ENCODE assay signal across 24 cellular contexts in the genomic region with DNA sequence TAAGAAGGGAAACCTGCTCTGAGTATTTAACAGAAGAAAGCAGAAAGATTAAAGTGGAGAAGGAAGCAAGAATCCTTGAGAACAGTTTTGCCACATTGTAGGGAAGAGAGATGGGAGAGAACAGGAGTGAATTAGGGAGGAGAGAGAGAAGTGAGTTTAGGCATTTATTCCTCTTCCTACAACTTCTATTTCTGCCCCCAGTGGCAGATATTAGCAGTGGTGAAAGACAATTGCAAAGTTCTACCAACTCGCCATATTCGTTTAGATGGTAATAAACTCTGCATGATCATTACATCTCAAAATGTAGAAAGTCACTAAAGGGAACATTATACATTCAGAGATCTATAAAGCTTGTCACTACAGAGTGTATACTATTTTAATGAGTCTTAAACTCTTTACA.
DNase-seq lines count a peak whose midpoint lies in the region; ATAC-seq, FAIRE-seq and TF ChIP-seq lines count a peak whose summit lies in the region.
"Had no signal": no experiment of that assay in that cellular context is flagged by ENCODE, and none has a peak within 500 bp of the region (broad histone marks: within the 10 kb centered on the region; RNA-seq: fewer than 3 reads in every experiment).

No MANE protein-coding gene starts in this region.

- H3K27ac ChIP-seq in DOHH2 (ENCODE audit: low read depth, low read length) (no peak overlapping the region), OCI-LY1 (ENCODE audit: low read depth, low read length, poor library complexity, severe bottlenecking) (no peak overlapping the region), endodermal cell (ENCODE audit: low read depth, low read length) (no peak overlapping the region), osteoblast (ENCODE audit: low read depth, low read length) (no peak overlapping the region), pancreas (no peak overlapping the region), gastroesophageal sphincter (no peak overlapping the region)
- H3K27ac ChIP-seq: BLaER1, psoas muscle, upper lobe of left lung had no signal

- no peaks in the 10 kb centered on the region for H3K27me3 ChIP-seq in DOHH2 (ENCODE audit: control insufficient read depth, low read length)
- no peaks in the 10 kb centered on the region for H3K27me3 ChIP-seq in OCI-LY1 (ENCODE audit: insufficient read depth, low read length)
- no peaks in the 10 kb centered on the region for H3K27me3 ChIP-seq in endodermal cell (ENCODE audit: control insufficient read depth, insufficient read depth, low read length, poor library complexity, severe bottlenecking)
- H3K27me3 ChIP-seq in osteoblast (ENCODE audit: insufficient read depth, low read length): no peaks in the 10 kb centered on the region
- no peaks in the 10 kb centered on the region for H3K27me3 ChIP-seq in pancreas
- no peaks in the 10 kb centered on the region for H3K27me3 ChIP-seq in gastroesophageal sphincter
- H3K27me3 ChIP-seq: BLaER1, upper lobe of left lung had no signal

- no peak for FAIRE-seq in pancreas (lab: Jason Lieb, UNC)
- FAIRE-seq: small intestine had no signal

- TF ChIP-seq POLR2A in gastroesophageal sphincter (IDR thresholded peaks at IDR 0.05) (no peak), GM18505 (IDR thresholded peaks at IDR 0.05; ENCODE audit: borderline replicate concordance, extremely low read depth, insufficient read depth, insufficient read length) (no peak)

- DNase-seq in endodermal cell (no peak), osteoblast (ENCODE audit: insufficient read length, low spot score, missing footprints) (no peak), pancreas (no peak)
- DNase-seq: activated CD4-positive, alpha-beta T cell treated with anti-CD3 and anti-CD28 coated beads, Interleukin-2, amount 10 ng/mL, durations not matched to agents 24 days and 14 days; caudate nucleus; hippocampal formation; MV-4-11; natural killer cell; NCI-H2029; psoas muscle; SHP77; small intestine; stimulated activated CD4-positive, alpha-beta T cell treated with anti-CD3 and anti-CD28 coated beads, Interleukin-4, amount 100 ng/mL, for 1 hour; stimulated activated naive CD8-positive, alpha-beta T cell treated with anti-CD3 and anti-CD28 coated beads, Interleukin-15, amount 100 ng/mL, for 72 hours; T-cell; upper lobe of left lung had no signal

- no peaks in the 10 kb centered on the region for H4K20me1 ChIP-seq in DOHH2 (ENCODE audit: control insufficient read depth, insufficient read depth, low read depth, low read length)
- no peaks in the 10 kb centered on the region for H4K20me1 ChIP-seq in OCI-LY1 (ENCODE audit: insufficient read depth, low read length)
- no peaks in the 10 kb centered on the region for H4K20me1 ChIP-seq in osteoblast (ENCODE audit: insufficient read depth, low read length)
- H4K20me1 ChIP-seq: BLaER1 had no signal

- no peak overlapping the region for H3K9ac ChIP-seq in OCI-LY1 (ENCODE audit: low read length)
- H3K9ac ChIP-seq in endodermal cell (ENCODE audit: extremely low read depth, low read length, poor library complexity, severe bottlenecking): no peak overlapping the region
- H3K9ac ChIP-seq: BLaER1 had no signal

- no peaks in the 10 kb centered on the region for H3K4me1 Mint-ChIP-seq in endodermal cell
- H3K4me1 Mint-ChIP-seq: natural killer cell; stimulated activated naive CD8-positive, alpha-beta T cell treated with anti-CD3 and anti-CD28 coated beads, Interleukin-15, amount 100 ng/mL, for 72 hours; T-cell had no signal

- no peak overlapping the region for H3K27ac Mint-ChIP-seq in endodermal cell
- H3K27ac Mint-ChIP-seq: activated CD4-positive, alpha-beta T cell treated with anti-CD3 and anti-CD28 coated beads, Interleukin-2, amount 10 ng/mL, durations not matched to agents 24 days and 14 days; activated T-helper 2 cell treated with anti-CD3 and anti-CD28 coated beads, Interferon-gamma antibody, Interleukin-2, Interleukin-4, amounts not matched to agents 10 μg/mL and 5 μg/mL and 100 μg/mL, durations not matched to agents 14 hours and 24 hours and 36 hours; memory B cell; natural killer cell; stimulated activated naive CD8-positive, alpha-beta T cell treated with anti-CD3 and anti-CD28 coated beads, Interleukin-15, amount 100 ng/mL, for 72 hours; T-cell had no signal

- H3K9me3 Mint-ChIP-seq in endodermal cell: no peaks in the 10 kb centered on the region
- H3K9me3 Mint-ChIP-seq: activated CD4-positive, alpha-beta T cell treated with anti-CD3 and anti-CD28 coated beads, Interleukin-2, amount 10 ng/mL, durations not matched to agents 24 days and 14 days; activated T-helper 2 cell treated with anti-CD3 and anti-CD28 coated beads, Interferon-gamma antibody, Interleukin-2, Interleukin-4, amounts not matched to agents 10 μg/mL and 5 μg/mL and 100 μg/mL, durations not matched to agents 14 hours and 24 hours and 36 hours had no signal

- H2AFZ ChIP-seq in OCI-LY1 (ENCODE audit: low read length): no peak overlapping the region
- no peak overlapping the region for H2AFZ ChIP-seq in osteoblast (ENCODE audit: low read length)

- WGBS in endodermal cell (ENCODE audit: insufficient coverage in 1 of 2, insufficient read length in 1 of 2), 2 experiments: 80 to 97% methylated on average over 1 to 2 of the region's 2 CpGs
- 92% methylated on average over 2 of the region's 2 CpGs for WGBS in pancreas, 2 donors
- WGBS in gastroesophageal sphincter (ENCODE audit: low coverage in 1 of 2), 2 donors: 86 to 90% methylated on average over 2 of the region's 2 CpGs

- H3K4me3 Mint-ChIP-seq in endodermal cell: no peak overlapping the region
- H3K4me3 Mint-ChIP-seq: activated CD4-positive, alpha-beta T cell treated with anti-CD3 and anti-CD28 coated beads, Interleukin-2, amount 10 ng/mL, durations not matched to agents 24 days and 14 days; memory B cell; natural killer cell; stimulated activated naive CD8-positive, alpha-beta T cell treated with anti-CD3 and anti-CD28 coated beads, Interleukin-15, amount 100 ng/mL, for 72 hours; T-cell had no signal

- H3K36me3 ChIP-seq in DOHH2 (ENCODE audit: control insufficient read depth, low read length) (no peaks in the 10 kb centered on the region), OCI-LY1 (ENCODE audit: insufficient read depth, low read length) (no peaks in the 10 kb centered on the region), endodermal cell (ENCODE audit: control insufficient read depth, insufficient read depth, low read length) (no peaks in the 10 kb centered on the region), osteoblast (ENCODE audit: insufficient read depth, low read length) (no peaks in the 10 kb centered on the region), pancreas (no peaks in the 10 kb centered on the region), gastroesophageal sphincter (no peaks in the 10 kb centered on the region)
- H3K36me3 ChIP-seq: BLaER1, upper lobe of left lung had no signal

- H3K4me3 ChIP-seq in DOHH2 (ENCODE audit: low read length): no peak overlapping the region
- H3K4me3 ChIP-seq in OCI-LY1 (ENCODE audit: low read depth, low read length, poor library complexity, severe bottlenecking): no peak overlapping the region
- no peak overlapping the region for H3K4me3 ChIP-seq in endodermal cell (ENCODE audit: low read length)
- H3K4me3 ChIP-seq in osteoblast (ENCODE audit: insufficient read depth, low read length): no peak overlapping the region
- no peak overlapping the region for H3K4me3 ChIP-seq in pancreas
- H3K4me3 ChIP-seq in gastroesophageal sphincter: no peak overlapping the region
- H3K4me3 ChIP-seq: BLaER1, psoas muscle, upper lobe of left lung had no signal

- intact Hi-C loops in pancreas (cut with DNase I): no loop called here

- H3K4me2 ChIP-seq in DOHH2 (ENCODE audit: low read length) (no peak overlapping the region), OCI-LY1 (ENCODE audit: low read length) (no peak overlapping the region), osteoblast (ENCODE audit: insufficient read depth, low read length) (no peak overlapping the region)
- H3K4me2 ChIP-seq: BLaER1 had no signal

- no peak for TF ChIP-seq EP300 in gastroesophageal sphincter (IDR thresholded peaks at IDR 0.05)

- no peaks in the 10 kb centered on the region for H3K36me3 Mint-ChIP-seq in endodermal cell (ENCODE audit: low read depth)
- H3K36me3 Mint-ChIP-seq: memory B cell, natural killer cell, T-cell had no signal

- peaks cover 2% of the 10 kb centered on the region for H3K27me3 Mint-ChIP-seq in endodermal cell (ENCODE audit: insufficient read depth)
- H3K27me3 Mint-ChIP-seq: activated CD4-positive, alpha-beta T cell treated with anti-CD3 and anti-CD28 coated beads, Interleukin-2, amount 10 ng/mL, durations not matched to agents 24 days and 14 days; memory B cell; stimulated activated naive CD8-positive, alpha-beta T cell treated with anti-CD3 and anti-CD28 coated beads, Interleukin-15, amount 100 ng/mL, for 72 hours; T-cell had no signal

- ATAC-seq in pancreas: no peak
- ATAC-seq in gastroesophageal sphincter: no peak
- ATAC-seq in GM18505 (IDR thresholded peaks at IDR 0.05; ENCODE audit: unreplicated experiment): no peak
- no peak for ATAC-seq in GM19324 (IDR thresholded peaks at IDR 0.05; ENCODE audit: low FRiP score, unreplicated experiment)
- ATAC-seq: natural killer cell; psoas muscle; stimulated activated naive CD8-positive, alpha-beta T cell treated with anti-CD3 and anti-CD28 coated beads, Interleukin-15, amount 100 ng/mL, for 72 hours; T-cell had no signal

- H3K9me2 ChIP-seq in DOHH2 (replicated peaks; ENCODE audit: control insufficient read depth, low read length) (no peaks in the 10 kb centered on the region), OCI-LY1 (ENCODE audit: low read depth, low read length) (no peaks in the 10 kb centered on the region)

- H3K9me3 ChIP-seq in DOHH2 (ENCODE audit: control insufficient read depth, insufficient read depth, low read length) (no peaks in the 10 kb centered on the region), OCI-LY1 (ENCODE audit: low read length) (no peaks in the 10 kb centered on the region), endodermal cell (ENCODE audit: control insufficient read depth, low read length) (no peaks in the 10 kb centered on the region), osteoblast (ENCODE audit: low read depth, low read length) (no peaks in the 10 kb centered on the region), pancreas (no peaks in the 10 kb centered on the region), gastroesophageal sphincter (no peaks in the 10 kb centered on the region)
- H3K9me3 ChIP-seq: BLaER1, psoas muscle, upper lobe of left lung had no signal

- TF ChIP-seq CTCF in DOHH2 (IDR thresholded peaks at IDR 0.05; ENCODE audit: low read depth, low read length, poor library complexity, severe bottlenecking): peak; percentile 28
- peak; percentile 37 for TF ChIP-seq CTCF in OCI-LY1 (IDR thresholded peaks at IDR 0.05; ENCODE audit: low read length)
- peak; percentile 66 for TF ChIP-seq CTCF in endodermal cell (conservative IDR thresholded peaks at IDR 0.05)
- peak; percentile 44 for TF ChIP-seq CTCF in osteoblast (IDR thresholded peaks at IDR 0.05; ENCODE audit: extremely low read depth, low read depth, low read length)
- TF ChIP-seq CTCF in pancreas (IDR thresholded peaks at IDR 0.05): no peak
- no peak for TF ChIP-seq CTCF in gastroesophageal sphincter (IDR thresholded peaks at IDR 0.05)

- no peaks in the 10 kb centered on the region for H3F3A ChIP-seq in DOHH2 (ENCODE audit: control insufficient read depth, insufficient read depth)
- no peaks in the 10 kb centered on the region for H3F3A ChIP-seq in OCI-LY1 (ENCODE audit: insufficient read depth, low read length)

- H3K79me2 ChIP-seq in DOHH2 (ENCODE audit: control insufficient read depth, low read length) (no peaks in the 10 kb centered on the region), OCI-LY1 (ENCODE audit: insufficient read depth, low read length) (no peaks in the 10 kb centered on the region), osteoblast (ENCODE audit: insufficient read depth, low read length) (no peaks in the 10 kb centered on the region)

- peaks cover 9% of the 10 kb centered on the region for H3K4me1 ChIP-seq in DOHH2 (ENCODE audit: control insufficient read depth, low read length)
- peaks cover 11% of the 10 kb centered on the region for H3K4me1 ChIP-seq in OCI-LY1 (ENCODE audit: insufficient read depth, low read length, severe bottlenecking)
- no peaks in the 10 kb centered on the region for H3K4me1 ChIP-seq in endodermal cell (ENCODE audit: control insufficient read depth, insufficient read depth, low read length)
- H3K4me1 ChIP-seq in osteoblast (ENCODE audit: insufficient read depth, low read length): peaks cover 7% of the 10 kb centered on the region
- H3K4me1 ChIP-seq in pancreas: no peaks in the 10 kb centered on the region
- no peaks in the 10 kb centered on the region for H3K4me1 ChIP-seq in gastroesophageal sphincter
- H3K4me1 ChIP-seq: BLaER1, upper lobe of left lung had no signal

Comparison
In these comparisons a context has a peak if more than half of its experiments do, and no peak if none do; other contexts are left out.
1. CTCF ChIP-seq: peak in DOHH2 (single experiment), OCI-LY1 (single experiment), endodermal cell (single experiment) and osteoblast (single experiment); none in pancreas (0 of 4) and gastroesophageal sphincter (0 of 4).